Comparison of ENCODE assay signal across 1 cellular context in genomic region chr12:99505805-99506204, GRCh38.
TF ChIP-seq lines count a peak whose summit lies in the region.

No MANE protein-coding gene starts in this region.

TF ChIP-seq in SK-N-SH, 30 proteins besides CTCF, POLR2A, EP300 and RAD21 (continued from another document):
- TF ChIP-seq PBX3 (IDR thresholded peaks at IDR 0.05) (peak; percentile 43; the same call in 1 of the 2 replicates), YY1 (IDR thresholded peaks at IDR 0.05; ENCODE audit: low read depth) (no peak), NFIC (IDR thresholded peaks at IDR 0.05; ENCODE audit: borderline replicate concordance) (no peak), MEF2A (IDR thresholded peaks at IDR 0.05; ENCODE audit: borderline replicate concordance, low read depth) (no peak), GABPA (IDR thresholded peaks at IDR 0.05; ENCODE audit: low read depth) (no peak), RXRA (IDR thresholded peaks at IDR 0.05; ENCODE audit: borderline replicate concordance, low read depth) (no peak), TCF12 (IDR thresholded peaks at IDR 0.05) (peak; percentile 43; the same call in 1 of the 2 replicates), POLR2AphosphoS5 (IDR thresholded peaks at IDR 0.05; ENCODE audit: low read depth, low read length) (no peak), JUND (IDR thresholded peaks at IDR 0.05) (0 out of 2 replicates have a peak, but pooled peaks have one; percentile 5), NRF1 (IDR thresholded peaks at IDR 0.05; ENCODE audit: low read depth, low read length) (no peak), RFX5 (IDR thresholded peaks at IDR 0.05; ENCODE audit: low read length) (no peak), FOXJ3 (CRISPR knock-in tag; IDR thresholded peaks at IDR 0.05) (no peak), FOXM1 (IDR thresholded peaks at IDR 0.05; ENCODE audit: low read depth) (no peak), SIN3A (IDR thresholded peaks at IDR 0.05; ENCODE audit: borderline replicate concordance, low read depth, low read length) (no peak), RCOR1 (IDR thresholded peaks at IDR 0.05; ENCODE audit: low read length) (no peak), GATA2 (CRISPR knock-in tag; IDR thresholded peaks at IDR 0.05) (no peak), USF2 (IDR thresholded peaks at IDR 0.05; ENCODE audit: borderline replicate concordance, low read depth, low read length) (no peak), TEAD4 (IDR thresholded peaks at IDR 0.05; ENCODE audit: borderline replicate concordance, insufficient read depth) (no peak)
- TF ChIP-seq, protein P1, sequence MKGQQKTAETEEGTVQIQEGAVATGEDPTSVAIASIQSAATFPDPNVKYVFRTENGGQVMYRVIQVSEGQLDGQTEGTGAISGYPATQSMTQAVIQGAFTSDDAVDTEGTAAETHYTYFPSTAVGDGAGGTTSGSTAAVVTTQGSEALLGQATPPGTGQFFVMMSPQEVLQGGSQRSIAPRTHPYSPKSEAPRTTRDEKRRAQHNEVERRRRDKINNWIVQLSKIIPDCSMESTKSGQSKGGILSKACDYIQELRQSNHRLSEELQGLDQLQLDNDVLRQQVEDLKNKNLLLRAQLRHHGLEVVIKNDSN (IDR thresholded peaks at IDR 0.05; ENCODE audit: borderline replicate concordance, low read depth): no peak
- TF ChIP-seq, protein P2, sequence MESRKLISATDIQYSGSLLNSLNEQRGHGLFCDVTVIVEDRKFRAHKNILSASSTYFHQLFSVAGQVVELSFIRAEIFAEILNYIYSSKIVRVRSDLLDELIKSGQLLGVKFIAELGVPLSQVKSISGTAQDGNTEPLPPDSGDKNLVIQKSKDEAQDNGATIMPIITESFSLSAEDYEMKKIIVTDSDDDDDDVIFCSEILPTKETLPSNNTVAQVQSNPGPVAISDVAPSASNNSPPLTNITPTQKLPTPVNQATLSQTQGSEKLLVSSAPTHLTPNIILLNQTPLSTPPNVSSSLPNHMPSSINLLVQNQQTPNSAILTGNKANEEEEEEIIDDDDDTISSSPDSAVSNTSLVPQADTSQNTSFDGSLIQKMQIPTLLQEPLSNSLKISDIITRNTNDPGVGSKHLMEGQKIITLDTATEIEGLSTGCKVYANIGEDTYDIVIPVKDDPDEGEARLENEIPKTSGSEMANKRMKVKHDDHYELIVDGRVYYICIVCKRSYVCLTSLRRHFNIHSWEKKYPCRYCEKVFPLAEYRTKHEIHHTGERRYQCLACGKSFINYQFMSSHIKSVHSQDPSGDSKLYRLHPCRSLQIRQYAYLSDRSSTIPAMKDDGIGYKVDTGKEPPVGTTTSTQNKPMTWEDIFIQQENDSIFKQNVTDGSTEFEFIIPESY (IDR thresholded peaks at IDR 0.05; ENCODE audit: borderline replicate concordance, low read depth): no peak
- TF ChIP-seq, protein P3, sequence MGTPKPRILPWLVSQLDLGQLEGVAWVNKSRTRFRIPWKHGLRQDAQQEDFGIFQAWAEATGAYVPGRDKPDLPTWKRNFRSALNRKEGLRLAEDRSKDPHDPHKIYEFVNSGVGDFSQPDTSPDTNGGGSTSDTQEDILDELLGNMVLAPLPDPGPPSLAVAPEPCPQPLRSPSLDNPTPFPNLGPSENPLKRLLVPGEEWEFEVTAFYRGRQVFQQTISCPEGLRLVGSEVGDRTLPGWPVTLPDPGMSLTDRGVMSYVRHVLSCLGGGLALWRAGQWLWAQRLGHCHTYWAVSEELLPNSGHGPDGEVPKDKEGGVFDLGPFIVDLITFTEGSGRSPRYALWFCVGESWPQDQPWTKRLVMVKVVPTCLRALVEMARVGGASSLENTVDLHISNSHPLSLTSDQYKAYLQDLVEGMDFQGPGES (IDR thresholded peaks at IDR 0.05; ENCODE audit: low read depth, low read length): no peak
